26 cellular contexts compared by ENCODE assay signal in the genomic region with DNA sequence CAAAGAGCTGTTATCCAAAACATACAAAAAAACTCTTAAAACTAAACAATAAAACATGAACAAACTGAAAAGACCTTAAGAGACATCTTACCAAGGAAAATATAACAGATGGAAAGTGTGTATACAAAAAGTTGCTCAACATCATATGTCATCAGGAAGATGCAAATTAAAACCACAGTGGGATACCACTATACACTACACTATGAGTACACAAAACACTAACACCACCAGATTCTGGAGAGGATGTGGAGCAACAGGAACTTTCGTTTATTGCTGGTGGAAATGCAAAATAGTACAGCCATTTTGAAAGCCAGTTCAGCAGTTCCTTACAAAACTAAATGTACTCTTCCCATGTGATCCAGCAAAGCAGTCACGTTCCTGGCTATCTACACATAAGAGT.
"Had no signal": no experiment of that assay in that cellular context is flagged by ENCODE, and none has a peak within 500 bp of the region (broad histone marks: within the 10 kb centered on the region; RNA-seq: fewer than 3 reads in every experiment).

No MANE protein-coding gene starts in this region.

- DNase-seq: activated CD4-positive, alpha-beta T cell treated with anti-CD3 and anti-CD28 coated beads for 4 hours; activated CD8-positive, alpha-beta memory T cell treated with anti-CD3 and anti-CD28 coated beads, Interleukin-2, amount 50 U/mL, for 4 hours; activated CD8-positive, alpha-beta T cell treated with anti-CD3 and anti-CD28 coated beads for 36 hours; activated gamma-delta T cell treated with Interleukin-2 at 50 U/mL for 16 hours; activated naive CD4-positive, alpha-beta T cell treated with anti-CD3 and anti-CD28 coated beads, Interleukin-2, amount 10 ng/mL, durations not matched to agents 7 days and 5 days; activated naive CD8-positive, alpha-beta T cell treated with anti-CD3 and anti-CD28 coated beads for 36 hours; activated T-cell treated with anti-CD3 and anti-CD28 coated beads, Interleukin-2, amount 50 U/mL, for 72 hours; adrenal gland; anterior cingulate cortex; caudate nucleus; MM.1S; NCI-H1105; NCI-H1436; NCI-H1694 treated with DMSO at 0.1 percent for 48 hours; NCI-H2081; NCI-H510A treated with DMSO at 0.1 percent for 48 hours; NCI-H69; NK-92 treated with Interleukin-12 subunit alpha and Interleukin-12 subunit beta, amount 100 ng/mL, for 24 hours; OCI-M1; RPMI8226; SK-N-SH; T-helper 1 cell; WERI-Rb-1 had no signal

- H3K4me1 ChIP-seq: adrenal gland had no signal

- H3K4me2 ChIP-seq: SK-N-SH had no signal

- H3K27ac ChIP-seq: adrenal gland, WERI-Rb-1 had no signal

- H3K9ac ChIP-seq: SK-N-SH had no signal

- ATAC-seq: activated CD4-positive, CD25-positive, alpha-beta regulatory T cell treated with anti-CD3 and anti-CD28 coated beads, Interleukin-2, amount 50 U/mL, for 24 hours; activated CD8-positive, alpha-beta T cell treated with anti-CD3 and anti-CD28 coated beads for 36 hours; Panc1; Right ventricle myocardium inferior had no signal

- H3K4me3 ChIP-seq: adrenal gland had no signal

- H3K9me3 ChIP-seq: adrenal gland, SK-N-SH had no signal

- H3K36me3 ChIP-seq: adrenal gland, WERI-Rb-1 had no signal
